Comparison of ENCODE assay signal across 2 cellular contexts in genomic region chr10:24642921-24643678, GRCh38.
TF ChIP-seq lines count a peak whose summit lies in the region.

No MANE protein-coding gene starts in this region.

TF ChIP-seq in IMR-90, 13 proteins besides CTCF, POLR2A, EP300 and RAD21 (continued from another document):
- no peak for TF ChIP-seq MAFK (IDR thresholded peaks at IDR 0.05; ENCODE audit: low read depth, low read length)
- TF ChIP-seq MAZ (IDR thresholded peaks at IDR 0.05; ENCODE audit: borderline replicate concordance, low read depth, low read length), result no peak
- no peak for TF ChIP-seq RCOR1 (IDR thresholded peaks at IDR 0.05; ENCODE audit: insufficient replicate concordance, low read length)
- peak; percentile 87 for TF ChIP-seq SMC3 (IDR thresholded peaks at IDR 0.05; ENCODE audit: low read depth, low read length)
- no peak for TF ChIP-seq CEBPB (IDR thresholded peaks at IDR 0.05; ENCODE audit: low read depth, low read length)
- TF ChIP-seq FOS (IDR thresholded peaks at IDR 0.05; ENCODE audit: low read depth, low read length), result peak; percentile 18; the same call in 1 of the 2 replicates
TF ChIP-seq in IMR-90: peak in this region for 2.

TF ChIP-seq in liver, 16 proteins besides CTCF, POLR2A, EP300 and RAD21 (continued from another document):
- TF ChIP-seq ATF3 (IDR thresholded peaks at IDR 0.05), result no peak
